In the genomic region with DNA sequence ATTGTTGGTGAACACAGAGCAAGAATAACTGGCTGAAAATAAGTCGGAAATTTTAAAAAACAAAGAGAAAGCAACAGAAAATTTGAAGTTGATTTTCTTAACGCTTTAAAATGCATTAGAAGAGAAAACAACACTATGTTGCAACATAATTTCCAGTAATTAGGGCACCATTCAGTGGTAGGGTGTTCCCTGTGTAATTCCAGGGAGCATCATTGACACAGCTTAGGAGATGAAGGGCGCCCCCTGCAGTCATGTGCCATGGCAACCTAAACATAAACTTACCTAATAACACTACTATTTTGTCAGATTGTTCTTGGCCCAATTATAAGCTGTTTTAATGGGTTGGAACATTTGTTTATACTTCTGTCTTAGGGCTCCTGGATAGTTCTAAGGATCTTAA, we compare ENCODE assay signal across 1 cellular context.
TF ChIP-seq lines count a peak whose summit lies in the region.

No MANE protein-coding gene starts in this region.

TF ChIP-seq in WTC11, 78 proteins besides CTCF, POLR2A, EP300 and RAD21 (continued from another document):
- TF ChIP-seq, protein P1, sequence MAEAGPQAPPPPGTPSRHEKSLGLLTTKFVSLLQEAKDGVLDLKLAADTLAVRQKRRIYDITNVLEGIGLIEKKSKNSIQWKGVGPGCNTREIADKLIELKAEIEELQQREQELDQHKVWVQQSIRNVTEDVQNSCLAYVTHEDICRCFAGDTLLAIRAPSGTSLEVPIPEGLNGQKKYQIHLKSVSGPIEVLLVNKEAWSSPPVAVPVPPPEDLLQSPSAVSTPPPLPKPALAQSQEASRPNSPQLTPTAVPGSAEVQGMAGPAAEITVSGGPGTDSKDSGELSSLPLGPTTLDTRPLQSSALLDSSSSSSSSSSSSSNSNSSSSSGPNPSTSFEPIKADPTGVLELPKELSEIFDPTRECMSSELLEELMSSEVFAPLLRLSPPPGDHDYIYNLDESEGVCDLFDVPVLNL (CRISPR knock-in tag; IDR thresholded peaks at IDR 0.05; ENCODE audit: borderline replicate concordance, low read depth): no peak
- no peak for TF ChIP-seq FOXP1 (CRISPR knock-in tag; IDR thresholded peaks at IDR 0.05; ENCODE audit: borderline replicate concordance)
